ENCODE assay signal across 17 cellular contexts in the genomic region with DNA sequence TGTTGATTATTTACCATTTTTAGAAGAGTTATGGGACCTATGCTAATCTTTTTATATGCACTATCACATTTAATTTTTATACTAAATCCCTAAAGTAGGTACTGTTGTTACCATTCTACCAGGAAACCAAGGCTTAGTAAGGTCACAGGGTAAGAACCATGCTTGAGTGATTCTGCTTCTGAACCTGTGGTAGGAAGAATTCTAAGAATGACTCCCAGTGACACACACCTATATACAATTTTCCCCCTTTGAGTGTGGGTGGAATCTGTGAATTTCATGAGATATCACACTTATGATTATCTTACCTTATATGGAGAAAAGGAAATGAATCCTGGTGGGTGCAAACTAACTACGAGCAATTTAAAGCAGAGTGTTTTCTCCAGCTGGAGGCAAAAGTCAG.
DNase-seq lines count a peak whose midpoint lies in the region; ATAC-seq and TF ChIP-seq lines count a peak whose summit lies in the region.
"Had no signal": no experiment of that assay in that cellular context is flagged by ENCODE, and none has a peak within 500 bp of the region (broad histone marks: within the 10 kb centered on the region; RNA-seq: fewer than 3 reads in every experiment).

No MANE protein-coding gene starts in this region.

- POLR2A ChIA-PET in IMR-90 (lab: Charles Lee; ENCODE audit: unreplicated experiment): no interaction called here

- H3K18ac ChIP-seq in IMR-90 (ENCODE audit: low read depth, low read length): peak overlapping the region; percentile 89

- H2BK120ac ChIP-seq in IMR-90 (ENCODE audit: low read depth, low read length): 0 out of 2 replicates have a peak overlapping the region, but pooled peaks have one; percentile 44

- no peak overlapping the region for H3K9ac ChIP-seq in IMR-90 (ENCODE audit: low read depth, low read length)

- BruUV-seq in IMR-90 (replicated peaks; lab: Mats Ljungman, UMichigan): no TSS peak

- CTCF ChIA-PET in IMR-90 (lab: Yijun Ruan, JAX): no interaction called here

- H4K20me1 ChIP-seq in IMR-90 (ENCODE audit: insufficient read depth, low read length): no peaks in the 10 kb centered on the region

- H4K8ac ChIP-seq in IMR-90 (ENCODE audit: low read depth in 2 of 2, low read length in 2 of 2): no peak overlapping the region

- intact Hi-C loops in IMR-90 (cut with micrococcal nuclease): no loop called here

- H2AFZ ChIP-seq in IMR-90 (replicated peaks; ENCODE audit: low read length, poor library complexity): no peak overlapping the region

- no peak for TF ChIP-seq RAD21 in IMR-90 (IDR thresholded peaks at IDR 0.05; ENCODE audit: low read length)

- H3K4me3 ChIP-seq in IMR-90 (ENCODE audit: insufficient read depth, low read depth, low read length): no peak overlapping the region
- H3K4me3 ChIP-seq: MG63, SK-N-MC had no signal

- TF ChIP-seq CTCF in IMR-90 (conservative IDR thresholded peaks at IDR 0.05; ENCODE audit: low read depth, low read length): no peak

- H3K9me1 ChIP-seq in IMR-90 (ENCODE audit: insufficient read depth, low read length): no peaks in the 10 kb centered on the region; the same call in 1 of the 2 replicates

- H3K4me2 ChIP-seq in IMR-90 (ENCODE audit: low read depth, low read length): no peak overlapping the region

- ATAC-seq in GM18861 (IDR thresholded peaks at IDR 0.05; ENCODE audit: unreplicated experiment) (peak; percentile 53), HG02610 (IDR thresholded peaks at IDR 0.05; ENCODE audit: unreplicated experiment) (peak; percentile 38), IMR-90 (ENCODE audit: low read depth) (no peak)
- ATAC-seq: HepG2, Right ventricle myocardium inferior had no signal

- H2BK20ac ChIP-seq in IMR-90 (ENCODE audit: low read depth, low read length): 0 out of 2 replicates have a peak overlapping the region, but pooled peaks have one; percentile 66

- H4K91ac ChIP-seq in IMR-90 (ENCODE audit: insufficient read depth, low read depth, low read length): no peak overlapping the region

- H2AK9ac ChIP-seq in IMR-90 (replicated peaks; ENCODE audit: low read depth, low read length, poor library complexity): no peak overlapping the region

- H4K5ac ChIP-seq in IMR-90 (ENCODE audit: low read depth, low read length): no peak overlapping the region; the same call in 1 of the 2 replicates

- no peak overlapping the region for H2AK5ac ChIP-seq in IMR-90 (ENCODE audit: low read depth, low read length)

- DNase-seq in IMR-90 (no peak), renal cortical epithelial cell (ENCODE audit: low read depth) (peak; percentile 83), NCI-H2171 treated with DMSO at 0.1 percent for 48 hours (lab: John Stamatoyannopoulos, UW) (no peak), putamen (ENCODE audit: low spot score) (no peak), ACHN (no peak)
- DNase-seq: CD4-positive, alpha-beta T cell; DMS79 treated with DMSO at 0.1 percent for 48 hours; MG63; NCI-H1092 treated with DMSO at 0.1 percent for 48 hours; NCI-H187 treated with DMSO at 0.1 percent for 48 hours; NCI-H82; T-helper 1 cell had no signal

- H3K9me3 ChIP-seq in IMR-90 (ENCODE audit: control insufficient read depth, insufficient read depth, low read length): no peaks in the 10 kb centered on the region; the same call in 1 of the 2 replicates
- H3K9me3 ChIP-seq: MG63 had no signal

- dilution Hi-C loops in IMR-90 (cut with HindIII; ENCODE audit: low sequenced_read_pairs, unreplicated experiment): no loop called here

- peaks cover 7% of the 10 kb centered on the region; the same call in 1 of the 2 replicates for H3K4me1 ChIP-seq in IMR-90 (ENCODE audit: control insufficient read depth, insufficient read depth, low read length)

- H3K79me1 ChIP-seq in IMR-90 (ENCODE audit: low read depth in 1 of 2, low read length in 2 of 2): no peaks in the 10 kb centered on the region

- H3K56ac ChIP-seq in IMR-90 (ENCODE audit: extremely low read depth, insufficient read depth, low read length): no peak overlapping the region

- no CpG with 5 or more reads among the region's 1 CpG for WGBS in IMR-90 (ENCODE audit: extremely low coverage in 2 of 2, insufficient read length in 1 of 2), 2 experiments

- TF ChIP-seq POLR2A in IMR-90 (IDR thresholded peaks at IDR 0.05; ENCODE audit: low read depth, low read length): no peak

- H3K4ac ChIP-seq in IMR-90 (ENCODE audit: low read depth, low read length): no peak overlapping the region

- no peak overlapping the region for H3K27ac ChIP-seq in IMR-90 (ENCODE audit: insufficient read depth, low read length)
- H3K27ac ChIP-seq: SK-N-MC had no signal

- H2BK15ac ChIP-seq in IMR-90 (ENCODE audit: low read depth, low read length): no peak overlapping the region

- H3K14ac ChIP-seq in IMR-90 (replicated peaks; ENCODE audit: low read depth, low read length): no peak overlapping the region

- no peaks in the 10 kb centered on the region for H3K36me3 ChIP-seq in IMR-90 (ENCODE audit: control insufficient read depth, insufficient read depth, low read length)
- H3K36me3 ChIP-seq: MG63 had no signal

- peak overlapping the region; percentile 81 for H2BK5ac ChIP-seq in IMR-90 (ENCODE audit: low read depth, low read length, poor library complexity, severe bottlenecking)

- no peaks in the 10 kb centered on the region for H3K27me3 ChIP-seq in IMR-90 (ENCODE audit: control insufficient read depth, insufficient read depth, low read length)
- H3K27me3 ChIP-seq: MG63 had no signal

- in situ Hi-C loops in IMR-90 (cut with MboI; ENCODE audit: low sequenced_read_pairs) (no loop called here), ACHN (cut with HindIII; ENCODE audit: low pct_ligation_motif_present, low pct_unique_long_range_greater_than_20kb, low sequenced_read_pairs) (no loop called here)

- no peak overlapping the region for H3K23ac ChIP-seq in IMR-90 (ENCODE audit: low read depth, low read length)

TF ChIP-seq in IMR-90, 13 proteins besides CTCF, POLR2A, EP300 and RAD21:
- TF ChIP-seq USF2 (IDR thresholded peaks at IDR 0.05; ENCODE audit: low read depth, low read length) (no peak), BHLHE40 (IDR thresholded peaks at IDR 0.05; ENCODE audit: low read depth, low read length) (no peak), MAFK (IDR thresholded peaks at IDR 0.05; ENCODE audit: low read depth, low read length) (no peak), MXI1 (IDR thresholded peaks at IDR 0.05; ENCODE audit: borderline replicate concordance, low read depth, low read length) (no peak), NFE2L2 (IDR thresholded peaks at IDR 0.05; ENCODE audit: low read depth, low read length) (no peak), ELK1 (IDR thresholded peaks at IDR 0.05; ENCODE audit: borderline replicate concordance, low read depth, low read length) (no peak), RCOR1 (IDR thresholded peaks at IDR 0.05; ENCODE audit: insufficient replicate concordance, low read length) (no peak), RFX5 (IDR thresholded peaks at IDR 0.05; ENCODE audit: low read depth, low read length) (no peak)
